Comparison of ENCODE assay signal across 20 cellular contexts in the genomic region with DNA sequence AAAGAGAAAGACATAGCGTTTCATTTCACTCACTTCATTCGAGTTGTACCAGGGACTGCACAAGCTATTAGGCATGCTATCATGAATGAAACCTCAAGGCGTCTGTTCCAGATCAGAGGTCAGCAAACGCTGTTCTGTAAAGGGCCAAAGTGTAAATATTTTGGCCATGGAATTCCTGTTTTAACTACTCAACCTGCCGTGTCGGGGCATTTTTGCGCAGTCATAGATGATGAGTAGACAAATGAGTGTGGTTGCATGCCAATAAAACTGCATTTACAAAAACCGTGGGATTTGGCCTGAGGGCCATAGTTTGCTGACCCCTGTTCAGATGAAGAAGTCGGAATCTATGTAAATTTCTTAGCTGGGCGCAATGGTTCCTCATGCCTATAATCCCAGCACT. TPM values are rescaled to one million over a fixed set of nuclear protein-coding genes. Genes with fewer than 3 reads are reported as not detected.
DNase-seq lines count a peak whose midpoint lies in the region; ATAC-seq and TF ChIP-seq lines count a peak whose summit lies in the region.
"Had no signal": no experiment of that assay in that cellular context is flagged by ENCODE, and none has a peak within 500 bp of the region (broad histone marks: within the 10 kb centered on the region; RNA-seq: fewer than 3 reads in every experiment).

No MANE protein-coding gene starts in this region.

- H3K4me1 ChIP-seq in OCI-LY1 (ENCODE audit: insufficient read depth, low read length, severe bottlenecking): peaks cover 59% of the 10 kb centered on the region
- H3K4me1 ChIP-seq: prostate gland had no signal

- H3K27ac Mint-ChIP-seq in CD14-positive monocyte (no peak overlapping the region), mesothelial cell of epicardium (no peak overlapping the region)
- no peak overlapping the region for H3K27ac Mint-ChIP-seq in stimulated activated naive CD8-positive, alpha-beta T cell treated with anti-CD3 and anti-CD28 coated beads, Interleukin-15, amount 100 ng/mL, for 72 hours
- H3K27ac Mint-ChIP-seq: activated CD4-positive, alpha-beta T cell treated with anti-CD3 and anti-CD28 coated beads, Interleukin-2, amount 10 ng/mL, durations not matched to agents 7 days and 5 days; nephron progenitor cell; stimulated activated naive B cell treated with anti-CD40 and anti-IgM and Interleukin-4, amounts not matched to agents 10 μg/mL and 1 μg/mL and 100 μg/mL, for 72 hours had no signal

- H3K9me3 Mint-ChIP-seq in CD14-positive monocyte (no peaks in the 10 kb centered on the region), mesothelial cell of epicardium (no peaks in the 10 kb centered on the region)
- H3K9me3 Mint-ChIP-seq in stimulated activated naive CD8-positive, alpha-beta T cell treated with anti-CD3 and anti-CD28 coated beads, Interleukin-15, amount 100 ng/mL, for 72 hours: no peaks in the 10 kb centered on the region
- H3K9me3 Mint-ChIP-seq: activated CD4-positive, alpha-beta T cell treated with anti-CD3 and anti-CD28 coated beads, Interleukin-2, amount 10 ng/mL, durations not matched to agents 7 days and 5 days; nephron progenitor cell; stimulated activated naive B cell treated with anti-CD40 and anti-IgM and Interleukin-4, amounts not matched to agents 10 μg/mL and 1 μg/mL and 100 μg/mL, for 72 hours had no signal

- peak; percentile 47 for DNase-seq in EL
- peak; percentile 78 for DNase-seq in glomerular visceral epithelial cell (ENCODE audit: extremely low spot score)
- DNase-seq in sciatic nerve (ENCODE audit: low spot score): no peak
- no peak for DNase-seq in CD14-positive monocyte (ENCODE audit: low spot score)
- no peak for DNase-seq in mesothelial cell of epicardium (ENCODE audit: low spot score in 2 of 2, unreplicated experiment in 2 of 2)
- no peak for DNase-seq in stimulated activated naive CD8-positive, alpha-beta T cell treated with anti-CD3 and anti-CD28 coated beads, Interleukin-15, amount 100 ng/mL, for 72 hours
- DNase-seq in KG1 (lab: John Stamatoyannopoulos, UW): no peak
- DNase-seq: activated CD4-positive, alpha-beta T cell treated with anti-CD3 and anti-CD28 coated beads, Interleukin-2, amount 10 ng/mL, durations not matched to agents 7 days and 5 days; activated CD8-positive, alpha-beta memory T cell treated with anti-CD3 and anti-CD28 coated beads, Interleukin-2, amount 50 U/mL, for 48 hours; activated gamma-delta T cell; cerebellar nuclear complex; effector memory CD4-positive, alpha-beta T cell; heart right ventricle; NCI-H146; nephron progenitor cell; stimulated activated CD4-positive, alpha-beta T cell treated with anti-CD3 and anti-CD28 coated beads, Interleukin-12 subunit alpha, Interleukin-12 subunit beta, amount 100 ng/mL, for 4 hours; stimulated activated naive B cell treated with anti-CD40 and anti-IgM and Interleukin-4, amounts not matched to agents 10 μg/mL and 1 μg/mL and 100 μg/mL, for 72 hours; upper lobe of right lung had no signal

- peaks cover 26% of the 10 kb centered on the region for H3K4me1 Mint-ChIP-seq in CD14-positive monocyte
- H3K4me1 Mint-ChIP-seq in mesothelial cell of epicardium: peaks cover 12% of the 10 kb centered on the region
- no peaks in the 10 kb centered on the region for H3K4me1 Mint-ChIP-seq in stimulated activated naive CD8-positive, alpha-beta T cell treated with anti-CD3 and anti-CD28 coated beads, Interleukin-15, amount 100 ng/mL, for 72 hours
- H3K4me1 Mint-ChIP-seq: activated CD4-positive, alpha-beta T cell treated with anti-CD3 and anti-CD28 coated beads, Interleukin-2, amount 10 ng/mL, durations not matched to agents 7 days and 5 days had no signal

- H3K36me3 Mint-ChIP-seq in CD14-positive monocyte (peaks cover 3 to 7% of the 10 kb centered on the region in 2 donors), mesothelial cell of epicardium (peaks cover 3% of the 10 kb centered on the region)
- H3K36me3 Mint-ChIP-seq: stimulated activated naive B cell treated with anti-CD40 and anti-IgM and Interleukin-4, amounts not matched to agents 10 μg/mL and 1 μg/mL and 100 μg/mL, for 72 hours had no signal

- H2AFZ ChIP-seq in OCI-LY1 (ENCODE audit: low read length): no peak overlapping the region

- H4K20me1 ChIP-seq in OCI-LY1 (ENCODE audit: insufficient read depth, low read length): no peaks in the 10 kb centered on the region

- TF ChIP-seq CTCF in OCI-LY1 (IDR thresholded peaks at IDR 0.05; ENCODE audit: low read length) (no peak), CD14-positive monocyte (IDR thresholded peaks at IDR 0.05) (no peak), mesothelial cell of epicardium (IDR thresholded peaks at IDR 0.05; ENCODE audit: unreplicated experiment) (no peak)

- H3K27me3 Mint-ChIP-seq in CD14-positive monocyte (ENCODE audit: low read depth in 3 of 3) (no peaks in the 10 kb centered on the region), mesothelial cell of epicardium (ENCODE audit: low read depth) (no peaks in the 10 kb centered on the region)
- peaks cover 15% of the 10 kb centered on the region for H3K27me3 Mint-ChIP-seq in stimulated activated naive CD8-positive, alpha-beta T cell treated with anti-CD3 and anti-CD28 coated beads, Interleukin-15, amount 100 ng/mL, for 72 hours

- H3K9me2 ChIP-seq in OCI-LY1 (ENCODE audit: low read depth, low read length): no peaks in the 10 kb centered on the region

- H3K4me3 Mint-ChIP-seq in CD14-positive monocyte: no peak overlapping the region
- H3K4me3 Mint-ChIP-seq in mesothelial cell of epicardium: no peak overlapping the region
- no peak overlapping the region for H3K4me3 Mint-ChIP-seq in stimulated activated naive CD8-positive, alpha-beta T cell treated with anti-CD3 and anti-CD28 coated beads, Interleukin-15, amount 100 ng/mL, for 72 hours
- H3K4me3 Mint-ChIP-seq: activated CD4-positive, alpha-beta T cell treated with anti-CD3 and anti-CD28 coated beads, Interleukin-2, amount 10 ng/mL, durations not matched to agents 7 days and 5 days; nephron progenitor cell; stimulated activated naive B cell treated with anti-CD40 and anti-IgM and Interleukin-4, amounts not matched to agents 10 μg/mL and 1 μg/mL and 100 μg/mL, for 72 hours had no signal

- no peak overlapping the region for H3K4me3 ChIP-seq in OCI-LY1 (ENCODE audit: low read depth, low read length, poor library complexity, severe bottlenecking)
- H3K4me3 ChIP-seq: heart right ventricle, prostate gland, upper lobe of right lung had no signal

- no peaks in the 10 kb centered on the region for H3K9me3 ChIP-seq in OCI-LY1 (ENCODE audit: low read length)
- H3K9me3 ChIP-seq: heart right ventricle, prostate gland, upper lobe of right lung had no signal

- H3K27ac ChIP-seq in OCI-LY1 (ENCODE audit: low read depth, low read length, poor library complexity, severe bottlenecking): peak overlapping the region; percentile 18
- H3K27ac ChIP-seq: prostate gland, upper lobe of right lung had no signal

- H3K4me2 ChIP-seq in OCI-LY1 (ENCODE audit: low read length): no peak overlapping the region

- H3K79me2 ChIP-seq in OCI-LY1 (ENCODE audit: insufficient read depth, low read length): no peaks in the 10 kb centered on the region

- no peaks in the 10 kb centered on the region for H3K36me3 ChIP-seq in OCI-LY1 (ENCODE audit: insufficient read depth, low read length)
- H3K36me3 ChIP-seq: prostate gland, upper lobe of right lung had no signal

- H3K27me3 ChIP-seq in OCI-LY1 (ENCODE audit: insufficient read depth, low read length): no peaks in the 10 kb centered on the region
- H3K27me3 ChIP-seq: heart right ventricle, upper lobe of right lung had no signal

- intact Hi-C loops in sciatic nerve (cut with DNase I) (no loop called here), CD14-positive monocyte (cut with micrococcal nuclease) (no loop called here)

- no peaks in the 10 kb centered on the region for H3F3A ChIP-seq in OCI-LY1 (ENCODE audit: insufficient read depth, low read length)

- peak; percentile 41 for ATAC-seq in sciatic nerve
- ATAC-seq in stimulated activated naive CD8-positive, alpha-beta T cell treated with anti-CD3 and anti-CD28 coated beads, Interleukin-15, amount 100 ng/mL, for 72 hours: no peak
- ATAC-seq: heart right ventricle; stimulated activated naive B cell treated with anti-CD40 and anti-IgM and Interleukin-4, amounts not matched to agents 10 μg/mL and 1 μg/mL and 100 μg/mL, for 72 hours; upper lobe of right lung had no signal

- no peak overlapping the region for H3K9ac ChIP-seq in OCI-LY1 (ENCODE audit: low read length)

RNA-seq across cellular contexts. Expression of a gene that starts 6.5 kb away (rescaled TPM):
- total RNA-seq in sciatic nerve (62.6 TPM), mesothelial cell of epicardium (42.3 to 46.5 TPM (median 44.7 TPM) in 3 replicates)
- polyA plus RNA-seq in CD14-positive monocyte: 1 to 10 TPM; 2.9 to 3.4 TPM

Comparison
In these comparisons a context has a peak if more than half of its experiments do, and no peak if none do; other contexts are left out.
1. DNase-seq: peak in EL (single experiment) and glomerular visceral epithelial cell (single experiment); none in sciatic nerve (single experiment), CD14-positive monocyte (single experiment), mesothelial cell of epicardium (0 of 2), stimulated activated naive CD8-positive, alpha-beta T cell treated with anti-CD3 and anti-CD28 coated beads, Interleukin-15, amount 100 ng/mL, for 72 hours (0 of 2) and KG1 (single experiment).